Comparison of ENCODE assay signal across 8 cellular contexts in genomic region chr19:14475251-14476073, GRCh38. TPM values are rescaled to one million over a fixed set of nuclear protein-coding genes. Genes with fewer than 3 reads are reported as not detected.
DNase-seq lines count a peak whose midpoint lies in the region; ATAC-seq and TF ChIP-seq lines count a peak whose summit lies in the region.

TSS of gene PTGER1 (minus strand) at chr19:14475354. CDS start at chr19:14474320, 1,034 bp downstream.

- in situ Hi-C loops in HAP-1 (cut with MboI; ENCODE audit: low sequenced_read_pairs) (no loop called here), gastrocnemius medialis (cut with MboI; ENCODE audit: low sequenced_read_pairs in 4 of 4) (no loop called here)

- TF ChIP-seq POLR2A in gastrocnemius medialis (IDR thresholded peaks at IDR 0.05): no peak
- no peak for TF ChIP-seq POLR2A in lower leg skin (IDR thresholded peaks at IDR 0.05)

- no peaks in the 10 kb centered on the region for H3K9me3 ChIP-seq in BLaER1
- H3K9me3 ChIP-seq in HAP-1: no peaks in the 10 kb centered on the region
- H3K9me3 ChIP-seq in iPS-18c (ENCODE audit: control insufficient read depth, insufficient read depth, low read length): no peaks in the 10 kb centered on the region
- H3K9me3 ChIP-seq in upper lobe of right lung: no peaks in the 10 kb centered on the region
- H3K9me3 ChIP-seq in gastrocnemius medialis: no peaks in the 10 kb centered on the region

- H3K4me1 Mint-ChIP-seq in activated CD8-positive, alpha-beta T cell treated with anti-CD3 and anti-CD28 coated beads, Interleukin-2, amount 10 ng/mL, durations not matched to agents 7 days and 5 days (ENCODE audit: low read depth): peaks cover 43% of the 10 kb centered on the region

- CTCF ChIA-PET in activated CD8-positive, alpha-beta T cell treated with anti-CD3 and anti-CD28 coated beads, Interleukin-2, amount 10 ng/mL, durations not matched to agents 7 days and 5 days (lab: Charles Lee): interaction anchor here (0.6 to 1.3 kb wide), 10 partner anchors 8 to 55 kb away, joined by 3 to 5 read pairs (median 3); partner anchors contain the start of gene PKN1

- peak within 1 kb of the TSS; percentile 5 for H3K4me3 Mint-ChIP-seq in activated CD8-positive, alpha-beta T cell treated with anti-CD3 and anti-CD28 coated beads, Interleukin-2, amount 10 ng/mL, durations not matched to agents 7 days and 5 days

- peaks cover 16% of the 10 kb centered on the region for H3K27me3 Mint-ChIP-seq in activated CD8-positive, alpha-beta T cell treated with anti-CD3 and anti-CD28 coated beads, Interleukin-2, amount 10 ng/mL, durations not matched to agents 7 days and 5 days (ENCODE audit: low read depth)

- TF ChIP-seq CTCF in upper lobe of right lung (IDR thresholded peaks at IDR 0.05) (peak; percentile 43), gastrocnemius medialis (IDR thresholded peaks at IDR 0.05 in 4 of 5, conservative IDR thresholded peaks at IDR 0.05 in 1 of 5) (peak in 1 of 5 experiments; percentile 10), lower leg skin (IDR thresholded peaks at IDR 0.05) (no peak)

- H3K4me2 ChIP-seq in BLaER1: peak within 1 kb of the TSS; percentile 89

- peaks cover 4% of the 10 kb centered on the region; the same call in 1 of the 2 replicates for H4K20me1 ChIP-seq in BLaER1

- H3K27ac ChIP-seq in BLaER1 (peak within 1 kb of the TSS; percentile 59), upper lobe of right lung (no peak within 1 kb of the TSS), gastrocnemius medialis (no peak within 1 kb of the TSS)

- WGBS in lower leg skin, 2 donors: 8 to 10% methylated on average over 17 to 32 of the region's 33 CpGs

- peaks cover 4% of the 10 kb centered on the region for H3K36me3 Mint-ChIP-seq in activated CD8-positive, alpha-beta T cell treated with anti-CD3 and anti-CD28 coated beads, Interleukin-2, amount 10 ng/mL, durations not matched to agents 7 days and 5 days (ENCODE audit: low read depth)

- ATAC-seq in activated CD8-positive, alpha-beta T cell treated with anti-CD3 and anti-CD28 coated beads, Interleukin-2, amount 10 ng/mL, durations not matched to agents 7 days and 5 days: peak; percentile 49
- peak; percentile 35 for ATAC-seq in upper lobe of right lung
- ATAC-seq in gastrocnemius medialis: no peak
- ATAC-seq in GM18519 (IDR thresholded peaks at IDR 0.05; ENCODE audit: low FRiP score, unreplicated experiment): no peak

- intact Hi-C loops in upper lobe of right lung (cut with DNase I): no loop called here
- intact Hi-C loops in gastrocnemius medialis (cut with DNase I; ENCODE audit: low total_unique reads): no loop called here
- intact Hi-C loops in lower leg skin (cut with DNase I; ENCODE audit: low total_unique reads): no loop called here

- H3K4me3 ChIP-seq in BLaER1: peak within 1 kb of the TSS; percentile 61
- H3K4me3 ChIP-seq in HAP-1: 0 out of 2 replicates have a peak within 1 kb of the TSS, but pooled peaks have one; percentile 6
- H3K4me3 ChIP-seq in iPS-18c (ENCODE audit: insufficient read depth, low read depth, low read length): peak within 1 kb of the TSS; percentile 20; the same call in 1 of the 2 replicates
- H3K4me3 ChIP-seq in upper lobe of right lung: peak within 1 kb of the TSS; percentile 4
- no peak within 1 kb of the TSS for H3K4me3 ChIP-seq in gastrocnemius medialis
- no peak within 1 kb of the TSS for H3K4me3 ChIP-seq in lower leg skin (ENCODE audit: low read depth, poor library complexity, severe bottlenecking)

- H3K27ac Mint-ChIP-seq in activated CD8-positive, alpha-beta T cell treated with anti-CD3 and anti-CD28 coated beads, Interleukin-2, amount 10 ng/mL, durations not matched to agents 7 days and 5 days: peak within 1 kb of the TSS; percentile 50

- H3K27me3 ChIP-seq in BLaER1 (peaks cover 24% of the 10 kb centered on the region), HAP-1 (ENCODE audit: low read depth) (no peaks in the 10 kb centered on the region), upper lobe of right lung (no peaks in the 10 kb centered on the region), gastrocnemius medialis (peaks cover 27 to 39% (median 33%) of the 10 kb centered on the region in 3 donors)

- no peaks in the 10 kb centered on the region for H3K9me3 Mint-ChIP-seq in activated CD8-positive, alpha-beta T cell treated with anti-CD3 and anti-CD28 coated beads, Interleukin-2, amount 10 ng/mL, durations not matched to agents 7 days and 5 days (ENCODE audit: insufficient read depth)

- H3K36me3 ChIP-seq in BLaER1: peaks cover 28% of the 10 kb centered on the region
- H3K36me3 ChIP-seq in HAP-1 (replicated peaks): peaks cover 28% of the 10 kb centered on the region
- peaks cover 27% of the 10 kb centered on the region for H3K36me3 ChIP-seq in upper lobe of right lung
- peaks cover 0 to 31% of the 10 kb centered on the region in 2 donors for H3K36me3 ChIP-seq in gastrocnemius medialis

- H3K4me1 ChIP-seq in BLaER1 (peaks cover 75% of the 10 kb centered on the region), HAP-1 (peaks cover 7% of the 10 kb centered on the region), upper lobe of right lung (peaks cover 40% of the 10 kb centered on the region), gastrocnemius medialis (peaks cover 5 to 15% of the 10 kb centered on the region in 2 donors)

- peak within 1 kb of the TSS; percentile 65 for H3K9ac ChIP-seq in BLaER1

- POLR2A ChIA-PET in activated CD8-positive, alpha-beta T cell treated with anti-CD3 and anti-CD28 coated beads, Interleukin-2, amount 10 ng/mL, durations not matched to agents 7 days and 5 days (lab: Charles Lee): interaction anchor here (1.3 kb wide), 1 partner anchor 9 kb away, joined by 5 read pairs; no protein-coding TSS in a partner anchor

- peak in 1 of 2 experiments; percentile 62 for DNase-seq in HAP-1 (ENCODE audit: low spot score in 2 of 2)
- DNase-seq in activated CD8-positive, alpha-beta T cell treated with anti-CD3 and anti-CD28 coated beads, Interleukin-2, amount 10 ng/mL, durations not matched to agents 7 days and 5 days: peak; percentile 60
- no peak for DNase-seq in upper lobe of right lung
- DNase-seq in gastrocnemius medialis: no peak
- DNase-seq in lower leg skin (ENCODE audit: low spot score in 2 of 2): no peak

RNA-seq across cellular contexts. Expression of gene PTGER1, which starts in this region (rescaled TPM):
- under 1 TPM; 0.32 to 0.44 TPM for total RNA-seq in activated CD8-positive, alpha-beta T cell treated with anti-CD3 and anti-CD28 coated beads, Interleukin-2, amount 10 ng/mL, durations not matched to agents 7 days and 5 days
- total RNA-seq in upper lobe of right lung: 2.5 TPM
- under 1 TPM in 1 of 4 donors, not detected in 3; 0.29 TPM for total RNA-seq in gastrocnemius medialis
- total RNA-seq in lower leg skin: under 1 TPM in 1 of 4 donors, not detected in 3; 0.62 TPM

Comparison
In these comparisons a context has a peak if more than half of its experiments do, and no peak if none do; other contexts are left out.
1. Peak in DNase-seq and ATAC-seq in activated CD8-positive, alpha-beta T cell treated with anti-CD3 and anti-CD28 coated beads, Interleukin-2, amount 10 ng/mL, durations not matched to agents 7 days and 5 days; RNA of the gene not detected or under 1 TPM.
2. H3K4me3 ChIP-seq: peak in BLaER1 (single experiment), HAP-1 (single experiment), iPS-18c (single experiment) and upper lobe of right lung (single experiment); none in gastrocnemius medialis (0 of 4) and lower leg skin (single experiment).